Comparison of ENCODE assay signal across 10 cellular contexts in genomic region chr14:74875941-74876913, GRCh38.
DNase-seq lines count a peak whose midpoint lies in the region; ATAC-seq and FAIRE-seq lines count a peak whose summit lies in the region.
"Had no signal": no experiment of that assay in that cellular context is flagged by ENCODE, and none has a peak within 500 bp of the region (broad histone marks: within the 10 kb centered on the region; RNA-seq: fewer than 3 reads in every experiment).

TSS of gene PROX2 (minus strand) at chr14:74876145. CDS start at chr14:74863834, 12,311 bp downstream.

- FAIRE-seq in HTR-8/SVneo (lab: Jason Lieb, UNC) (peak; percentile 81), RCC 7860 (lab: Jason Lieb, UNC) (no peak)

- peak; percentile 26 to 36 for DNase-seq in AML-193 (lab: John Stamatoyannopoulos, UW)
- no peak for DNase-seq in HTR-8/SVneo (ENCODE audit: insufficient read length, low spot score)
- peak; percentile 74 for DNase-seq in activated CD8-positive, alpha-beta memory T cell treated with anti-CD3 and anti-CD28 coated beads for 24 hours
- DNase-seq in fibroblast of peridontal ligament (ENCODE audit: extremely low read depth) = peak; percentile 38
- no peak for DNase-seq in RCC 7860 (ENCODE audit: low spot score)
- DNase-seq in kidney tubule cell (ENCODE audit: low spot score) = no peak
- DNase-seq: NCI-H1048, Right ventricle myocardium superior had no signal

- no peak for ATAC-seq in HG02623 (IDR thresholded peaks at IDR 0.05; ENCODE audit: unreplicated experiment)
- no peak for ATAC-seq in GM21786 (IDR thresholded peaks at IDR 0.05; ENCODE audit: unreplicated experiment)

Comparison
In these comparisons a context has a peak if more than half of its experiments do, and no peak if none do; other contexts are left out.
1. DNase-seq: peak in AML-193 (2 of 2), activated CD8-positive, alpha-beta memory T cell treated with anti-CD3 and anti-CD28 coated beads for 24 hours (single experiment) and fibroblast of peridontal ligament (single experiment); none in HTR-8/SVneo (single experiment), RCC 7860 (single experiment) and kidney tubule cell (single experiment).